Comparison of ENCODE assay signal across 1 cellular context in genomic region chr2:56128235-56128634, GRCh38.
TF ChIP-seq lines count a peak whose summit lies in the region.

No MANE protein-coding gene starts in this region.

TF ChIP-seq in IMR-90, 13 proteins besides CTCF, POLR2A, EP300 and RAD21:
- TF ChIP-seq CEBPB (IDR thresholded peaks at IDR 0.05; ENCODE audit: low read depth, low read length) (0 out of 2 replicates have a peak, but pooled peaks have one; percentile 10), NFE2L2 (IDR thresholded peaks at IDR 0.05; ENCODE audit: low read depth, low read length) (no peak)
